ENCODE assay signal across 10 cellular contexts in genomic region chr11:130212431-130212961, GRCh38. TPM values are rescaled to one million over a fixed set of nuclear protein-coding genes. Genes with fewer than 3 reads are reported as not detected.
A peak's percentile ranks its signal among the peaks of the same experiment; 100 is the strongest.
DNase-seq lines count a peak whose midpoint lies in the region; ATAC-seq, FAIRE-seq and TF ChIP-seq lines count a peak whose summit lies in the region.
"Had no signal": no experiment of that assay in that cellular context is flagged by ENCODE, and none has a peak within 500 bp of the region (broad histone marks: within the 10 kb centered on the region; RNA-seq: fewer than 3 reads in every experiment).

No MANE protein-coding gene starts in this region.

- H2BK120ac ChIP-seq in neuronal stem cell (ENCODE audit: low read depth, low read length): no peak overlapping the region

- H2BK12ac ChIP-seq in neuronal stem cell (ENCODE audit: low read length): peak overlapping the region; percentile 94

- no peaks in the 10 kb centered on the region for H3K79me1 ChIP-seq in neuronal stem cell (ENCODE audit: low read depth, low read length)

- no peak for ATAC-seq in DND-41 (ENCODE audit: insufficient read depth, low read depth)
- ATAC-seq in HG02938 (IDR thresholded peaks at IDR 0.05; ENCODE audit: unreplicated experiment): peak; percentile 14
- ATAC-seq in stimulated activated naive CD8-positive, alpha-beta T cell treated with anti-CD3 and anti-CD28 coated beads, Interleukin-15, Interleukin-2, amounts not matched to agents 100 U/mL and 50 U/mL, for 24 hours: no peak

- peak overlapping the region; percentile 56 for H2BK15ac ChIP-seq in neuronal stem cell (ENCODE audit: low read length)

- H3K4me2 ChIP-seq in DND-41 (ENCODE audit: insufficient read depth, low read length) (no peak overlapping the region), neuronal stem cell (ENCODE audit: insufficient read depth, low read length, poor library complexity, severe bottlenecking) (no peak overlapping the region)

- H3K9me3 ChIP-seq in DND-41 (ENCODE audit: insufficient read depth, low read length, severe bottlenecking) (no peaks in the 10 kb centered on the region), neuronal stem cell (replicated peaks in 1 of 2; ENCODE audit: control insufficient read depth in 2 of 2, insufficient read depth in 1 of 2, low read depth in 1 of 2, low read length in 2 of 2) (peaks cover 0 to 2% of the 10 kb centered on the region in 2 donors)

- no peak overlapping the region for H4K8ac ChIP-seq in neuronal stem cell (ENCODE audit: low read depth, low read length)

- H3K9ac ChIP-seq in DND-41 (ENCODE audit: low read depth, low read length): no peak overlapping the region
- no peak overlapping the region for H3K9ac ChIP-seq in neuronal stem cell (ENCODE audit: low read depth, low read length, poor library complexity)

- peak overlapping the region; percentile 56 for H2AK5ac ChIP-seq in neuronal stem cell (ENCODE audit: low read depth, low read length)

- no CpG with 5 or more reads among the region's 11 CpGs for WGBS in neuronal stem cell (ENCODE audit: extremely low coverage in 2 of 2, insufficient read length in 2 of 2, insufficient replicate concordance in 1 of 2), 2 donors

- peaks cover 8% of the 10 kb centered on the region; the same call in 1 of the 2 replicates for H4K20me1 ChIP-seq in DND-41 (ENCODE audit: insufficient read depth, low read length)

- H3K4me1 ChIP-seq in DND-41 (ENCODE audit: insufficient read depth, low read length) (peaks cover 5% of the 10 kb centered on the region), neuronal stem cell (ENCODE audit: control insufficient read depth in 2 of 2, insufficient read depth in 1 of 2, low read depth in 1 of 2, low read length in 2 of 2) (peaks cover 0 to 8% of the 10 kb centered on the region in 2 donors)

- peak; percentile 18 for FAIRE-seq in bronchial epithelial cell (lab: Jason Lieb, UNC)

- H3K14ac ChIP-seq in neuronal stem cell (ENCODE audit: low read length): no peak overlapping the region

- H2AFZ ChIP-seq in DND-41 (ENCODE audit: low read depth, low read length): no peak overlapping the region
- H2AFZ ChIP-seq in neuronal stem cell (ENCODE audit: low read length): peak overlapping the region; percentile 30

- H2BK5ac ChIP-seq in neuronal stem cell (ENCODE audit: low read length): no peak overlapping the region

- no peak overlapping the region for H3K27ac ChIP-seq in DND-41 (ENCODE audit: low read length)
- no peak overlapping the region for H3K27ac ChIP-seq in neuronal stem cell (replicated peaks; ENCODE audit: low read length)

- H3K4ac ChIP-seq in neuronal stem cell (ENCODE audit: low read length): peak overlapping the region; percentile 28

- H3K79me2 ChIP-seq in DND-41 (ENCODE audit: insufficient read depth, low read length): no peaks in the 10 kb centered on the region

- H3K4me3 ChIP-seq in DND-41 (ENCODE audit: low read depth in 1 of 2, low read length in 2 of 2): no peak overlapping the region
- H3K4me3 ChIP-seq in bronchial epithelial cell (ENCODE audit: low read depth, low read length): no peak overlapping the region
- H3K4me3 ChIP-seq in neuronal stem cell (ENCODE audit: low read length in 2 of 2): no peak overlapping the region

- H3K27me3 ChIP-seq in DND-41 (ENCODE audit: insufficient read depth, low read length, poor library complexity) (no peaks in the 10 kb centered on the region), bronchial epithelial cell (ENCODE audit: control insufficient read depth, insufficient read depth, low read length) (no peaks in the 10 kb centered on the region), neuronal stem cell (ENCODE audit: control insufficient read depth in 3 of 3, insufficient read depth in 3 of 3, low read depth in 1 of 3, low read length in 3 of 3) (peaks cover 0 to 53% (median 5%) of the 10 kb centered on the region in 3 experiments)

- no peak overlapping the region for H3K23ac ChIP-seq in neuronal stem cell (ENCODE audit: low read depth, low read length, poor library complexity)

- no peak for TF ChIP-seq CTCF in DND-41 (IDR thresholded peaks at IDR 0.05; ENCODE audit: borderline replicate concordance, extremely low read depth, low read length, poor library complexity, severe bottlenecking)
- no peak for TF ChIP-seq CTCF in bronchial epithelial cell (IDR thresholded peaks at IDR 0.05; ENCODE audit: insufficient read depth, low read length, severe bottlenecking)

- peak; percentile 4 for DNase-seq in DND-41
- no peak for DNase-seq in bronchial epithelial cell (ENCODE audit: low read depth)
- no peak for DNase-seq in neuronal stem cell (ENCODE audit: low spot score)
- no peak for DNase-seq in NK-92 (lab: John Stamatoyannopoulos, UW; ENCODE audit: unreplicated experiment)
- DNase-seq in stimulated activated naive CD8-positive, alpha-beta T cell treated with anti-CD3 and anti-CD28 coated beads, Interleukin-15, Interleukin-2, amounts not matched to agents 100 U/mL and 50 U/mL, for 24 hours: no peak
- DNase-seq in middle frontal gyrus (ENCODE audit: extremely low spot score, low spot score): no peak
- no peak for DNase-seq in epidermal melanocyte (ENCODE audit: insufficient read length, low spot score)
- DNase-seq: NCI-H524 treated with DMSO at 0.1 percent for 48 hours had no signal

- H3K36me3 ChIP-seq in DND-41 (ENCODE audit: insufficient read depth, low read length) (no peaks in the 10 kb centered on the region), bronchial epithelial cell (ENCODE audit: control insufficient read depth, insufficient read depth, low read length) (peaks cover 4% of the 10 kb centered on the region), neuronal stem cell (replicated peaks in 1 of 2; ENCODE audit: control insufficient read depth in 2 of 2, insufficient read depth in 2 of 2, low read length in 2 of 2) (no peaks in the 10 kb centered on the region)

- H4K91ac ChIP-seq in neuronal stem cell (ENCODE audit: low read depth, low read length, poor library complexity): no peak overlapping the region

- H3K18ac ChIP-seq in neuronal stem cell (ENCODE audit: low read length): peak overlapping the region; percentile 83

RNA-seq across cellular contexts. Expression of gene ST14, which starts 52.9 kb away (rescaled TPM):
- 79.2 and 105 TPM in 2 replicates for total RNA-seq in bronchial epithelial cell
- 0.73 TPM for polyA plus RNA-seq in neuronal stem cell (2013, experiment 1 of 2)
- polyA plus RNA-seq in neuronal stem cell (2013, experiment 2 of 2): 0.58 TPM
- total RNA-seq: T-helper 1 cell treated with Interleukin-12 subunit alpha and Interleukin-12 subunit beta and Interleukin-4 antibody, amounts not matched to agents 30 ng/mL and 1 ng/mL, for 36 hours had no signal
